1 cellular context compared by ENCODE assay signal in the genomic region with DNA sequence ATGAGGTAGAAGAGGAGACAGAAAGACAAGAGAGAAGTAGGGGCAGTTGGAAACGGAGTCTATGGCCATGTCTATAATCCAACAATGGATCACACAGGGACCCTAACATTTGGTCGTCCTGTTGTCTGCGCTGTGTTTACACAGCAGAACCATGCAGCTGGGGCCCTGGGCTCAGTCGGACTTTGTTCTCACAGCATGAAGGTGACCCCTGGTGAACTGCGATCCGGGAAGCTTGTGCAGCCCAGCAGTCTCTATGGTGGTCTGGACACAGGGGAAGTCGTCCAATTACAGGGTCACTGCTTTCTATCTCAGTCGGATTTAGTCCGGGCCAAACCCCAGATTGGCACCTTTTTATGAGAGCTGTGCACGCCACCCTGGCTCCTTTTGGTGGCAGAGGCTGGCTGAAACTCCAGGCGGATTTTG.
TF ChIP-seq lines count a peak whose summit lies in the region.

No MANE protein-coding gene starts in this region.

TF ChIP-seq in HepG2, 621 proteins besides CTCF, POLR2A, EP300 and RAD21 (continued from another document and continues in another):
- TF ChIP-seq ZNF597 (CRISPR knock-in tag; IDR thresholded peaks at IDR 0.05) = no peak
- TF ChIP-seq ATF7 (IDR thresholded peaks at IDR 0.05) = no peak
- TF ChIP-seq ATF7 (CRISPR knock-in tag; IDR thresholded peaks at IDR 0.05) = peak; percentile 61; the same call in 1 of the 2 replicates
- peak; percentile 81 for TF ChIP-seq SIX1 (CRISPR knock-in tag; IDR thresholded peaks at IDR 0.05; ENCODE audit: borderline replicate concordance)
- peak; percentile 74; the same call in 1 of the 2 replicates for TF ChIP-seq ZNF709 (CRISPR knock-in tag; IDR thresholded peaks at IDR 0.05)
- peak; percentile 35 for TF ChIP-seq CCAR2 (optimal IDR thresholded peaks at IDR 0.05; ENCODE audit: low read depth, low read length)
- TF ChIP-seq GATAD1 (CRISPR knock-in tag; IDR thresholded peaks at IDR 0.05) = peak; percentile 79
- peak; percentile 80 for TF ChIP-seq TCF7 (IDR thresholded peaks at IDR 0.05; ENCODE audit: low read depth)
- TF ChIP-seq NAIF1 (CRISPR knock-in tag; IDR thresholded peaks at IDR 0.05; ENCODE audit: borderline replicate concordance) = no peak
- no peak for TF ChIP-seq EEA1 (CRISPR knock-in tag; IDR thresholded peaks at IDR 0.05; ENCODE audit: borderline replicate concordance)
- TF ChIP-seq ZNF3 (CRISPR knock-in tag; IDR thresholded peaks at IDR 0.05) = no peak; the same call in 1 of the 2 replicates
- TF ChIP-seq KAT2B (IDR thresholded peaks at IDR 0.05; ENCODE audit: borderline replicate concordance, low read depth, low read length) = 0 out of 2 replicates have a peak, but pooled peaks have one; percentile 2
- peak; percentile 89 for TF ChIP-seq ZNF451 (CRISPR knock-in tag; IDR thresholded peaks at IDR 0.05)
- TF ChIP-seq ZFYVE20 (CRISPR knock-in tag; IDR thresholded peaks at IDR 0.05; ENCODE audit: borderline replicate concordance, low read depth) = no peak
- peak; percentile 90; the same call in 1 of the 2 replicates for TF ChIP-seq ZC3H4 (CRISPR knock-in tag; IDR thresholded peaks at IDR 0.05; ENCODE audit: borderline replicate concordance)
- peak; percentile 91 for TF ChIP-seq ZNF407 (CRISPR knock-in tag; IDR thresholded peaks at IDR 0.05; ENCODE audit: not compliant biosample characterization)
- TF ChIP-seq, protein P1, sequence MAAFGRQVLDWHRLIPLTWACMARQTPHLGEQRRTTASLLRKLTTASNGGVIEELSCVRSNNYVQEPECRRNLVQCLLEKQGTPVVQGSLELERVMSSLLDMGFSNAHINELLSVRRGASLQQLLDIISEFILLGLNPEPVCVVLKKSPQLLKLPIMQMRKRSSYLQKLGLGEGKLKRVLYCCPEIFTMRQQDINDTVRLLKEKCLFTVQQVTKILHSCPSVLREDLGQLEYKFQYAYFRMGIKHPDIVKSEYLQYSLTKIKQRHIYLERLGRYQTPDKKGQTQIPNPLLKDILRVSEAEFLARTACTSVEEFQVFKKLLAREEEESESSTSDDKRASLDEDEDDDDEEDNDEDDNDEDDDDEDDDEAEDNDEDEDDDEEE (CRISPR knock-in tag; IDR thresholded peaks at IDR 0.05) = peak; percentile 91; the same call in 1 of the 2 replicates
- TF ChIP-seq GTF3A (CRISPR knock-in tag; conservative IDR thresholded peaks at IDR 0.05) = no peak
- TF ChIP-seq, protein P2, sequence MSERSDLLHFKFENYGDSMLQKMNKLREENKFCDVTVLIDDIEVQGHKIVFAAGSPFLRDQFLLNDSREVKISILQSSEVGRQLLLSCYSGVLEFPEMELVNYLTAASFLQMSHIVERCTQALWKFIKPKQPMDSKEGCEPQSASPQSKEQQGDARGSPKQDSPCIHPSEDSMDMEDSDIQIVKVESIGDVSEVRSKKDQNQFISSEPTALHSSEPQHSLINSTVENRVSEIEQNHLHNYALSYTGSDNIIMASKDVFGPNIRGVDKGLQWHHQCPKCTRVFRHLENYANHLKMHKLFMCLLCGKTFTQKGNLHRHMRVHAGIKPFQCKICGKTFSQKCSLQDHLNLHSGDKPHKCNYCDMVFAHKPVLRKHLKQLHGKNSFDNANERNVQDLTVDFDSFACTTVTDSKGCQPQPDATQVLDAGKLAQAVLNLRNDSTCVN (CRISPR knock-in tag; IDR thresholded peaks at IDR 0.05; ENCODE audit: borderline replicate concordance) = peak; percentile 92
- no peak for TF ChIP-seq CSRNP2 (CRISPR knock-in tag; conservative IDR thresholded peaks at IDR 0.05; ENCODE audit: low read depth)
- TF ChIP-seq SPEN (CRISPR knock-in tag; IDR thresholded peaks at IDR 0.05; ENCODE audit: low read depth) = peak; percentile 93; the same call in 1 of the 2 replicates
- peak; percentile 93 for TF ChIP-seq ZMAT3 (CRISPR knock-in tag; conservative IDR thresholded peaks at IDR 0.05)
- no peak for TF ChIP-seq CENPT (CRISPR knock-in tag; IDR thresholded peaks at IDR 0.05; ENCODE audit: low read depth)
- TF ChIP-seq ARNT (IDR thresholded peaks at IDR 0.05) = no peak
- TF ChIP-seq ZNF816 (CRISPR knock-in tag; IDR thresholded peaks at IDR 0.05; ENCODE audit: borderline replicate concordance) = no peak
- TF ChIP-seq, protein P3, sequence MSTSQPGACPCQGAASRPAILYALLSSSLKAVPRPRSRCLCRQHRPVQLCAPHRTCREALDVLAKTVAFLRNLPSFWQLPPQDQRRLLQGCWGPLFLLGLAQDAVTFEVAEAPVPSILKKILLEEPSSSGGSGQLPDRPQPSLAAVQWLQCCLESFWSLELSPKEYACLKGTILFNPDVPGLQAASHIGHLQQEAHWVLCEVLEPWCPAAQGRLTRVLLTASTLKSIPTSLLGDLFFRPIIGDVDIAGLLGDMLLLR (CRISPR knock-in tag; IDR thresholded peaks at IDR 0.05) = no peak
- TF ChIP-seq BHLHE40 (IDR thresholded peaks at IDR 0.05; ENCODE audit: low read length) = no peak; the same call in 1 of the 2 replicates
- TF ChIP-seq ZBTB20 (CRISPR knock-in tag; IDR thresholded peaks at IDR 0.05; ENCODE audit: borderline replicate concordance, low read depth) = peak; percentile 82
- TF ChIP-seq KLF11 (CRISPR knock-in tag; IDR thresholded peaks at IDR 0.05) = no peak
- peak; percentile 94; the same call in 1 of the 2 replicates for TF ChIP-seq ZNF691 (CRISPR knock-in tag; IDR thresholded peaks at IDR 0.05; ENCODE audit: borderline replicate concordance, low read depth)
- TF ChIP-seq ZNF296 (CRISPR knock-in tag; conservative IDR thresholded peaks at IDR 0.05) = no peak
- TF ChIP-seq, protein P4, sequence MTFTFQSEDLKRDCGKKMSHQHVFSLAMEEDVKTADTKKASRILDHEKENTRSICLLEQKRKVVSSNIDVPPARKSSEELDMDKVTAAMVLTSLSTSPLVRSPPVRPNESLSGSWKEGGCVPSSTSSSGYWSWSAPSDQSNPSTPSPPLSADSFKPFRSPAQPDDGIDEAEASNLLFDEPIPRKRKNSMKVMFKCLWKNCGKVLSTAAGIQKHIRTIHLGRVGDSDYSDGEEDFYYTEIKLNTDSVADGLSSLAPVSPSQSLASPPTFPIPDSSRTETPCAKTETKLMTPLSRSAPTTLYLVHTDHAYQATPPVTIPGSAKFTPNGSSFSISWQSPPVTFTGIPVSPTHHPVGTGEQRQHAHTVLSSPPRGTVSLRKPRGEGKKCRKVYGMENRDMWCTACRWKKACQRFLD (CRISPR knock-in tag; IDR thresholded peaks at IDR 0.05; ENCODE audit: borderline replicate concordance) = no peak
- TF ChIP-seq, protein P5, sequence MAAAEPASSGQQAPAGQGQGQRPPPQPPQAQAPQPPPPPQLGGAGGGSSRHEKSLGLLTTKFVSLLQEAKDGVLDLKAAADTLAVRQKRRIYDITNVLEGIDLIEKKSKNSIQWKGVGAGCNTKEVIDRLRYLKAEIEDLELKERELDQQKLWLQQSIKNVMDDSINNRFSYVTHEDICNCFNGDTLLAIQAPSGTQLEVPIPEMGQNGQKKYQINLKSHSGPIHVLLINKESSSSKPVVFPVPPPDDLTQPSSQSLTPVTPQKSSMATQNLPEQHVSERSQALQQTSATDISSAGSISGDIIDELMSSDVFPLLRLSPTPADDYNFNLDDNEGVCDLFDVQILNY (CRISPR knock-in tag; conservative IDR thresholded peaks at IDR 0.05) = no peak; the same call in 1 of the 2 replicates
- peak; percentile 83; the same call in 1 of the 2 replicates for TF ChIP-seq SP5 (CRISPR knock-in tag; IDR thresholded peaks at IDR 0.05; ENCODE audit: borderline replicate concordance, low read depth)
- TF ChIP-seq SMYD3 (CRISPR knock-in tag; IDR thresholded peaks at IDR 0.05) = peak; percentile 97
- TF ChIP-seq ZNF276 (CRISPR knock-in tag; IDR thresholded peaks at IDR 0.05; ENCODE audit: low read depth) = no peak; the same call in 1 of the 2 replicates
- TF ChIP-seq, protein P6, sequence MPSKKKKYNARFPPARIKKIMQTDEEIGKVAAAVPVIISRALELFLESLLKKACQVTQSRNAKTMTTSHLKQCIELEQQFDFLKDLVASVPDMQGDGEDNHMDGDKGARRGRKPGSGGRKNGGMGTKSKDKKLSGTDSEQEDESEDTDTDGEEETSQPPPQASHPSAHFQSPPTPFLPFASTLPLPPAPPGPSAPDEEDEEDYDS (CRISPR knock-in tag; IDR thresholded peaks at IDR 0.05) = peak; percentile 69; the same call in 1 of the 2 replicates
- no peak for TF ChIP-seq ZNF652 (CRISPR knock-in tag; IDR thresholded peaks at IDR 0.05; ENCODE audit: borderline replicate concordance, low read depth)
